Comparison of ENCODE assay signal across 2 cellular contexts in genomic region chr2:102764083-102764482, GRCh38.
TF ChIP-seq lines count a peak whose summit lies in the region.

No MANE protein-coding gene starts in this region.

TF ChIP-seq in HepG2, 621 proteins besides CTCF, POLR2A, EP300 and RAD21:
- TF ChIP-seq TEAD2 (CRISPR knock-in tag; IDR thresholded peaks at IDR 0.05) (no peak), CC2D1A (CRISPR knock-in tag; IDR thresholded peaks at IDR 0.05) (no peak), BCL6 (CRISPR knock-in tag; IDR thresholded peaks at IDR 0.05) (peak; percentile 44; the same call in 1 of the 2 replicates)

TF ChIP-seq in endothelial cell of umbilical vein, 7 proteins besides CTCF, POLR2A, EP300 and RAD21:
- TF ChIP-seq GATA2 (IDR thresholded peaks at IDR 0.05; ENCODE audit: insufficient read depth, insufficient read length, low read depth, low read length) (no peak), MYC (IDR thresholded peaks at IDR 0.05; ENCODE audit: low read depth, low read length) (no peak), JUN (IDR thresholded peaks at IDR 0.05; ENCODE audit: borderline replicate concordance, insufficient read depth, insufficient read length, low read depth) (peak; percentile 45), POLR2AphosphoS5 (IDR thresholded peaks at IDR 0.05; ENCODE audit: insufficient read depth, low read depth, low read length) (no peak), FOS (IDR thresholded peaks at IDR 0.05; ENCODE audit: borderline replicate concordance, insufficient read depth, low read length) (peak; percentile 46), EZH2 (IDR thresholded peaks at IDR 0.05; ENCODE audit: borderline replicate concordance, low read depth, low read length, severe bottlenecking) (no peak), MAX (IDR thresholded peaks at IDR 0.05; ENCODE audit: insufficient read depth, insufficient read length) (no peak)
TF ChIP-seq in endothelial cell of umbilical vein: peak in this region for 2.
